In genomic region chr1:232805269-232806070, GRCh38 we compare ENCODE assay signal across 8 cellular contexts. TPM values are rescaled to one million over a fixed set of nuclear protein-coding genes. Genes with fewer than 3 reads are reported as not detected.
DNase-seq lines count a peak whose midpoint lies in the region; ATAC-seq and TF ChIP-seq lines count a peak whose summit lies in the region.

A gene with protein sequence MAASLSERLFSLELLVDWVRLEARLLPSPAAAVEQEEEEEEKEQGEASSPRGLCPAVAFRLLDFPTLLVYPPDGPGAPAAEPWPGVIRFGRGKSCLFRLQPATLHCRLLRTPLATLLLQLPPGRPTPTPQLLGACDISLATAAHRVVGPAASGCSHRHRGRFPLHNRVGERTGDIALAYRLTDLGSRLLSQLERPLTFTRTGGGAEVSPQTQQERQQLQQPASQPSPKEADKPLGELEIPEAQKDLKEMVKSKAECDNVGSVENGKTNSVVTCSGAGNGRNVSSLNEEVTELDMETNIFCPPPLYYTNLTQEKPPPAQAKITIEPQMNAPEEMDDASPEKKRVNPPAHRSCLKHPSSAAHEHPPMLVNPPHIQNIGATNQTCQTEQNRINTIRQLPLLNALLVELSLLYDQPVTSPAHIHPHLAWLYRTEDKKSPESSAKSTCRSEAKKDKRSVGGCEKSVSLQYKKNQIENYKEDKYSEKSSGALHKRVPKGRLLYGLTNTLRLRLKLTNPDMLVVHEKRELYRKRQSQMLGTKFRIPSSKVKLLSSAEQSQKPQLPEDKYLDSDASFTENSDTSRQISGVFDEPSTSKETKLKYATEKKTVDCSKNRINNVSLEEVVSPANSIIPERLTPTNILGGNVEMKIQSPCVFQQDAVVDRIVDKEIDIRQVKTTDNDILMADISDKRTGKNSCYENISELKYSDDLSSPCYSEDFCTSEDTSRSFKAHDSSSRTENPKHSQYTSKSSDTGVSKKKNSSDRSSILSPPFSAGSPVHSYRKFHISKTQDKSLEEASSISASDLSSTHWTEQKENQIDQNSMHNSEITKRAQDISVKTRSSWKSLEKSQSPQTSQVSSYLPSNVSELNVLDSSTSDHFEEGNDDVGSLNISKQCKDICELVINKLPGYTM (plus strand): TSS chr1:232805416. CDS start chr1:232805450, 34 bp downstream.

- in situ Hi-C loops in SK-MEL-5 (cut with HindIII; ENCODE audit: low pct_unique_long_range_greater_than_20kb, low sequenced_read_pairs) = no loop called here

- TF ChIP-seq CTCF in glutamatergic neuron (IDR thresholded peaks at IDR 0.05; ENCODE audit: partially characterized antibody, unreplicated experiment) (no peak), osteoblast (IDR thresholded peaks at IDR 0.05; ENCODE audit: extremely low read depth, low read depth, low read length) (no peak), suprapubic skin (IDR thresholded peaks at IDR 0.05) (no peak)

- H3K4me3 ChIP-seq in osteoblast (ENCODE audit: insufficient read depth, low read length) = peak within 1 kb of the TSS; percentile 87
- peak within 1 kb of the TSS; percentile 83 for H3K4me3 ChIP-seq in suprapubic skin

- TF ChIP-seq EP300 in suprapubic skin (IDR thresholded peaks at IDR 0.05) = no peak

- peaks cover 7% of the 10 kb centered on the region for H3K27me3 Mint-ChIP-seq in glutamatergic neuron (ENCODE audit: unreplicated experiment)

- WGBS in suprapubic skin = 17% methylated on average over 22 of the region's 74 CpGs

- peaks cover 5% of the 10 kb centered on the region for H3K4me1 Mint-ChIP-seq in glutamatergic neuron (ENCODE audit: low read depth, unreplicated experiment)

- peak within 1 kb of the TSS; percentile 92 for H3K4me2 ChIP-seq in osteoblast (ENCODE audit: insufficient read depth, low read length)

- peak in 1 of 2 donors; percentile 15 for TF ChIP-seq POLR2A in suprapubic skin (IDR thresholded peaks at IDR 0.05)

- H2AFZ ChIP-seq in osteoblast (ENCODE audit: low read length) = peak within 1 kb of the TSS; percentile 94

- H3K9me3 Mint-ChIP-seq in activated naive CD4-positive, alpha-beta T cell treated with anti-CD3 and anti-CD28 coated beads, Interleukin-2, amount 50 U/mL, for 72 hours = peaks cover 12 to 21% of the 10 kb centered on the region in 2 donors
- no peaks in the 10 kb centered on the region for H3K9me3 Mint-ChIP-seq in glutamatergic neuron (ENCODE audit: unreplicated experiment)

- H3K4me3 Mint-ChIP-seq in glutamatergic neuron (ENCODE audit: unreplicated experiment) = peak within 1 kb of the TSS; percentile 92

- no peaks in the 10 kb centered on the region for H3K27me3 ChIP-seq in osteoblast (ENCODE audit: insufficient read depth, low read length)
- H3K27me3 ChIP-seq in suprapubic skin = no peaks in the 10 kb centered on the region

- peak within 1 kb of the TSS; percentile 91 to 97 for H3K27ac Mint-ChIP-seq in activated naive CD4-positive, alpha-beta T cell treated with anti-CD3 and anti-CD28 coated beads, Interleukin-2, amount 50 U/mL, for 72 hours
- H3K27ac Mint-ChIP-seq in glutamatergic neuron (ENCODE audit: unreplicated experiment) = peak within 1 kb of the TSS; percentile 90

- DNase-seq in C1 segment of cervical spinal cord (lab: John Stamatoyannopoulos, UW) (peak in 12 of 14 donors; percentile 13 to 79 (median 44)), HK-2 (ENCODE audit: unreplicated experiment) (peak; percentile 65), SK-MEL-5 (ENCODE audit: low read depth, low spot score) (peak; percentile 16), glutamatergic neuron (peak; percentile 91), osteoblast (ENCODE audit: insufficient read length, low spot score, missing footprints) (peak; percentile 90), suprapubic skin (ENCODE audit: low spot score in 2 of 2) (peak; percentile 74 to 83)
- DNase-seq in activated naive CD4-positive, alpha-beta T cell treated with anti-CD3 and anti-CD28 coated beads, Interleukin-2, amount 50 U/mL, for 72 hours (ENCODE audit: low spot score in 2 of 2) = peak; percentile 75 to 81

- H3K9me3 ChIP-seq in osteoblast (ENCODE audit: low read depth, low read length) = no peaks in the 10 kb centered on the region
- peaks cover 3% of the 10 kb centered on the region for H3K9me3 ChIP-seq in suprapubic skin

- H3K79me2 ChIP-seq in osteoblast (ENCODE audit: insufficient read depth, low read length) = no peaks in the 10 kb centered on the region

- H4K20me1 ChIP-seq in osteoblast (ENCODE audit: insufficient read depth, low read length) = no peaks in the 10 kb centered on the region

- peak; percentile 93 for ATAC-seq in GM19395 (IDR thresholded peaks at IDR 0.05; ENCODE audit: unreplicated experiment)
- peak; percentile 86 to 89 for ATAC-seq in activated naive CD4-positive, alpha-beta T cell treated with anti-CD3 and anti-CD28 coated beads, Interleukin-2, amount 50 U/mL, for 72 hours

- H3K36me3 Mint-ChIP-seq in activated naive CD4-positive, alpha-beta T cell treated with anti-CD3 and anti-CD28 coated beads, Interleukin-2, amount 50 U/mL, for 72 hours = peaks cover 21 to 27% of the 10 kb centered on the region in 2 donors
- no peaks in the 10 kb centered on the region for H3K36me3 Mint-ChIP-seq in glutamatergic neuron (ENCODE audit: unreplicated experiment)

- H3K4me1 ChIP-seq in osteoblast (ENCODE audit: insufficient read depth, low read length) = peaks cover 13% of the 10 kb centered on the region
- H3K4me1 ChIP-seq in suprapubic skin = peaks cover 15% of the 10 kb centered on the region

- no peaks in the 10 kb centered on the region for H3K36me3 ChIP-seq in osteoblast (ENCODE audit: insufficient read depth, low read length)
- H3K36me3 ChIP-seq in suprapubic skin = no peaks in the 10 kb centered on the region

- H3K27ac ChIP-seq in osteoblast (ENCODE audit: low read depth, low read length) (peak within 1 kb of the TSS; percentile 59), suprapubic skin (peak within 1 kb of the TSS; percentile 77)

RNA-seq across cellular contexts. Expression of the gene that starts here (rescaled TPM):
- total RNA-seq in SK-MEL-5 (2014; rRNA removed; shearing (Covaris generic)) = 0.05 and 0.29 TPM in 2 replicates
- 0.05 TPM in 1 of 2 replicates, not detected in the other for polyA plus RNA-seq in SK-MEL-5 (2015; cell fraction: cytosol; rRNA removed)
- 0.12 and 0.19 TPM in 2 replicates for polyA plus RNA-seq in SK-MEL-5 (2015; cell fraction: nucleus; rRNA removed)
- total RNA-seq in activated naive CD4-positive, alpha-beta T cell treated with anti-CD3 and anti-CD28 coated beads, Interleukin-2, amount 50 U/mL, for 72 hours = 1 to 10 TPM in 1 of 2 donors, under 1 TPM in 1; 0.64 to 1.9 TPM
- total RNA-seq in glutamatergic neuron (ENCODE audit: unreplicated experiment) (3.6 TPM), osteoblast (2.2 and 2.7 TPM in 2 replicates), suprapubic skin (1 to 10 TPM in 1 of 4 donors, under 1 TPM in 3; 0.60 to 1.0 (median 0.81) TPM)

Comparison
In these comparisons a context has a peak if more than half of its experiments do, and no peak if none do; other contexts are left out.
1. Peak in every context shown above with its lines: DNase-seq, ATAC-seq, H3K4me3 ChIP-seq and H3K27ac ChIP-seq.
2. Peak in DNase-seq in SK-MEL-5; RNA of the gene not detected or under 1 TPM.
3. DNase-seq: peak in every context shown above with its lines; median percentile 91 in glutamatergic neuron; 90 in osteoblast; 78 in suprapubic skin; 78 in activated naive CD4-positive, alpha-beta T cell treated with anti-CD3 and anti-CD28 coated beads, Interleukin-2, amount 50 U/mL, for 72 hours; 65 in HK-2; 44 in C1 segment of cervical spinal cord; 16 in SK-MEL-5.